In the genomic region with DNA sequence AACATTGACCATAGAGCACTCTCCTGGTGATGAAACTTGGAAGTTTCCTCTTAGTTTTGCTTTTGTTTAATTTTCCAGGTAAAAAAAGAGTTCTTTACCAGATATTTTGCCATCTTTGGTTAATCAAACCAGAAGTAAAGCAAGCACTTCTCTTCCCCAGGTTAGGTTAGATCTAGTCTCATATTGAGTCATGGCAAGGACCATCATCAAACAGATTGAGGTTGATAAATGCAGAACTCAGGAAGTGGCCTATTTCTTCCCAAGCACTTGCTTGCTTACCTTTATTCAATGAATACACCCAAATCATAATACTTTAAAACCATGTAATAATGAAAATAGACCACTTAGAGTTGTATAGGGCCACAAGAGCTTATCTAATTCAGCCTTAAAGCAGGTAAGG, we compare ENCODE assay signal across 26 cellular contexts. TPM values are rescaled to one million over a fixed set of nuclear protein-coding genes. Genes with fewer than 3 reads are reported as not detected.
DNase-seq lines count a peak whose midpoint lies in the region; ATAC-seq lines count a peak whose summit lies in the region.
"Had no signal": no experiment of that assay in that cellular context is flagged by ENCODE, and none has a peak within 500 bp of the region (broad histone marks: within the 10 kb centered on the region; RNA-seq: fewer than 3 reads in every experiment).

No MANE protein-coding gene starts in this region.

- no peak overlapping the region for H3K27ac ChIP-seq in effector memory CD4-positive, alpha-beta T cell (ENCODE audit: insufficient read depth, low read length, poor library complexity, severe bottlenecking)
- H3K27ac ChIP-seq: RWPE1 had no signal

- no peaks in the 10 kb centered on the region for H3K9me3 Mint-ChIP-seq in activated naive CD8-positive, alpha-beta T cell treated with anti-CD3 and anti-CD28 coated beads, Interleukin-2, amount 10 ng/mL, durations not matched to agents 7 days and 5 days
- no peaks in the 10 kb centered on the region for H3K9me3 Mint-ChIP-seq in activated naive CD8-positive, alpha-beta T cell treated with anti-CD3 and anti-CD28 coated beads for 36 hours
- no peaks in the 10 kb centered on the region for H3K9me3 Mint-ChIP-seq in activated naive CD8-positive, alpha-beta T cell treated with anti-CD3 and anti-CD28 coated beads, Interleukin-2, amount 50 U/mL, for 24 hours
- H3K9me3 Mint-ChIP-seq: HFFc6 had no signal

- H3K27ac Mint-ChIP-seq in activated naive CD8-positive, alpha-beta T cell treated with anti-CD3 and anti-CD28 coated beads, Interleukin-2, amount 10 ng/mL, durations not matched to agents 7 days and 5 days = no peak overlapping the region
- no peak overlapping the region for H3K27ac Mint-ChIP-seq in activated naive CD8-positive, alpha-beta T cell treated with anti-CD3 and anti-CD28 coated beads for 36 hours
- H3K27ac Mint-ChIP-seq in T-helper 17 cell = no peak overlapping the region
- H3K27ac Mint-ChIP-seq in activated naive CD8-positive, alpha-beta T cell treated with anti-CD3 and anti-CD28 coated beads, Interleukin-2, amount 50 U/mL, for 24 hours = no peak overlapping the region
- H3K27ac Mint-ChIP-seq: HFFc6 had no signal

- no peaks in the 10 kb centered on the region for H3K36me3 ChIP-seq in effector memory CD4-positive, alpha-beta T cell (ENCODE audit: control insufficient read depth, insufficient read depth, low read length)
- H3K36me3 ChIP-seq: HAP-1 had no signal

- peak; percentile 84 for ATAC-seq in activated naive CD8-positive, alpha-beta T cell treated with anti-CD3 and anti-CD28 coated beads, Interleukin-2, amount 10 ng/mL, durations not matched to agents 7 days and 5 days (ENCODE audit: low read depth)
- peak; percentile 92 for ATAC-seq in T-helper 17 cell
- peak; percentile 46 for ATAC-seq in activated naive CD8-positive, alpha-beta T cell treated with anti-CD3 and anti-CD28 coated beads, Interleukin-2, amount 50 U/mL, for 24 hours
- ATAC-seq in GM19324 (IDR thresholded peaks at IDR 0.05; ENCODE audit: low FRiP score, unreplicated experiment) = no peak

- H3K27me3 Mint-ChIP-seq in activated naive CD8-positive, alpha-beta T cell treated with anti-CD3 and anti-CD28 coated beads, Interleukin-2, amount 10 ng/mL, durations not matched to agents 7 days and 5 days = no peaks in the 10 kb centered on the region
- no peaks in the 10 kb centered on the region for H3K27me3 Mint-ChIP-seq in activated naive CD8-positive, alpha-beta T cell treated with anti-CD3 and anti-CD28 coated beads for 36 hours
- no peaks in the 10 kb centered on the region for H3K27me3 Mint-ChIP-seq in T-helper 17 cell
- no peaks in the 10 kb centered on the region for H3K27me3 Mint-ChIP-seq in activated naive CD8-positive, alpha-beta T cell treated with anti-CD3 and anti-CD28 coated beads, Interleukin-2, amount 50 U/mL, for 24 hours

- H3K4me1 Mint-ChIP-seq in activated naive CD8-positive, alpha-beta T cell treated with anti-CD3 and anti-CD28 coated beads, Interleukin-2, amount 10 ng/mL, durations not matched to agents 7 days and 5 days = peaks cover 15% of the 10 kb centered on the region
- H3K4me1 Mint-ChIP-seq in activated naive CD8-positive, alpha-beta T cell treated with anti-CD3 and anti-CD28 coated beads for 36 hours = peaks cover 11% of the 10 kb centered on the region
- peaks cover 17% of the 10 kb centered on the region for H3K4me1 Mint-ChIP-seq in T-helper 17 cell
- peaks cover 8% of the 10 kb centered on the region for H3K4me1 Mint-ChIP-seq in activated naive CD8-positive, alpha-beta T cell treated with anti-CD3 and anti-CD28 coated beads, Interleukin-2, amount 50 U/mL, for 24 hours

- no peak overlapping the region for H3K4me3 ChIP-seq in effector memory CD4-positive, alpha-beta T cell (ENCODE audit: insufficient read depth, low read depth, low read length, poor library complexity, severe bottlenecking)
- H3K4me3 ChIP-seq: HAP-1 had no signal

- H3K36me3 Mint-ChIP-seq in activated naive CD8-positive, alpha-beta T cell treated with anti-CD3 and anti-CD28 coated beads, Interleukin-2, amount 10 ng/mL, durations not matched to agents 7 days and 5 days = peaks cover 2% of the 10 kb centered on the region
- no peaks in the 10 kb centered on the region for H3K36me3 Mint-ChIP-seq in activated naive CD8-positive, alpha-beta T cell treated with anti-CD3 and anti-CD28 coated beads for 36 hours
- no peaks in the 10 kb centered on the region for H3K36me3 Mint-ChIP-seq in T-helper 17 cell (ENCODE audit: low read depth)
- no peaks in the 10 kb centered on the region for H3K36me3 Mint-ChIP-seq in activated naive CD8-positive, alpha-beta T cell treated with anti-CD3 and anti-CD28 coated beads, Interleukin-2, amount 50 U/mL, for 24 hours (ENCODE audit: low read depth)

- peak overlapping the region; percentile 41 for H3K4me3 Mint-ChIP-seq in activated naive CD8-positive, alpha-beta T cell treated with anti-CD3 and anti-CD28 coated beads, Interleukin-2, amount 10 ng/mL, durations not matched to agents 7 days and 5 days
- H3K4me3 Mint-ChIP-seq in activated naive CD8-positive, alpha-beta T cell treated with anti-CD3 and anti-CD28 coated beads for 36 hours = no peak overlapping the region
- peak overlapping the region; percentile 25 for H3K4me3 Mint-ChIP-seq in T-helper 17 cell
- H3K4me3 Mint-ChIP-seq in activated naive CD8-positive, alpha-beta T cell treated with anti-CD3 and anti-CD28 coated beads, Interleukin-2, amount 50 U/mL, for 24 hours = no peak overlapping the region
- H3K4me3 Mint-ChIP-seq: HFFc6 had no signal

- no peak for DNase-seq in activated naive CD8-positive, alpha-beta T cell treated with anti-CD3 and anti-CD28 coated beads, Interleukin-2, amount 10 ng/mL, durations not matched to agents 7 days and 5 days
- DNase-seq in activated naive CD8-positive, alpha-beta T cell treated with anti-CD3 and anti-CD28 coated beads for 36 hours = no peak
- DNase-seq in T-helper 17 cell = no peak
- DNase-seq in activated naive CD8-positive, alpha-beta T cell treated with anti-CD3 and anti-CD28 coated beads, Interleukin-2, amount 50 U/mL, for 24 hours = no peak
- DNase-seq in effector memory CD4-positive, alpha-beta T cell = no peak
- no peak for DNase-seq in MV-4-11 (lab: John Stamatoyannopoulos, UW)
- DNase-seq: C1 segment of cervical spinal cord, Calu3, DMS79 treated with DMSO at 0.1 percent for 48 hours, GF-D8, GOT3, HFFc6, IMR-90, KG1, MM.1S, NCI-H1048, NCI-H1417, NCI-H1694, NCI-H2029 treated with DMSO at 0.1 percent for 48 hours, NCI-H446 treated with DMSO at 0.1 percent for 48 hours, NCI-H526, SHP77 had no signal

- H3K27me3 ChIP-seq in effector memory CD4-positive, alpha-beta T cell (replicated peaks; ENCODE audit: control insufficient read depth, insufficient read depth, low read length, poor library complexity, severe bottlenecking) = no peaks in the 10 kb centered on the region

- H3K4me1 ChIP-seq in effector memory CD4-positive, alpha-beta T cell (ENCODE audit: control insufficient read depth, insufficient read depth, low read length, poor library complexity, severe bottlenecking) = peaks cover 10% of the 10 kb centered on the region
- H3K4me1 ChIP-seq: HAP-1 had no signal

- no peaks in the 10 kb centered on the region for H3K9me3 ChIP-seq in T-helper 17 cell (ENCODE audit: control insufficient read depth, low read length, poor library complexity, severe bottlenecking)
- no peaks in the 10 kb centered on the region for H3K9me3 ChIP-seq in effector memory CD4-positive, alpha-beta T cell (ENCODE audit: control insufficient read depth, low read length)
- H3K9me3 ChIP-seq: HAP-1 had no signal

- POLR2A ChIA-PET in activated naive CD8-positive, alpha-beta T cell treated with anti-CD3 and anti-CD28 coated beads, Interleukin-2, amount 10 ng/mL, durations not matched to agents 7 days and 5 days (lab: Charles Lee) = no interaction called here

RNA-seq across cellular contexts. Expression of a gene that starts 23.4 kb away (rescaled TPM):
- 1 to 10 TPM in 1 of 2 experiments, under 1 TPM in 1; 0.83 to 1.0 TPM for total RNA-seq in activated naive CD8-positive, alpha-beta T cell treated with anti-CD3 and anti-CD28 coated beads, Interleukin-2, amount 10 ng/mL, durations not matched to agents 7 days and 5 days
- under 1 TPM; 0.21 to 0.54 TPM for total RNA-seq in activated naive CD8-positive, alpha-beta T cell treated with anti-CD3 and anti-CD28 coated beads for 36 hours
- total RNA-seq in T-helper 17 cell = 1 to 10 TPM in 1 of 2 donors, under 1 TPM in 1; 0.52 to 1.0 TPM
- total RNA-seq: A673 had no signal

Comparison
In these comparisons a context has a peak if more than half of its experiments do, and no peak if none do; other contexts are left out.
1. H3K4me3 Mint-ChIP-seq: peak in activated naive CD8-positive, alpha-beta T cell treated with anti-CD3 and anti-CD28 coated beads, Interleukin-2, amount 10 ng/mL, durations not matched to agents 7 days and 5 days (single experiment) and T-helper 17 cell (single experiment); none in activated naive CD8-positive, alpha-beta T cell treated with anti-CD3 and anti-CD28 coated beads for 36 hours (single experiment) and activated naive CD8-positive, alpha-beta T cell treated with anti-CD3 and anti-CD28 coated beads, Interleukin-2, amount 50 U/mL, for 24 hours (single experiment).